In genomic region chr18:48488388-48488850, GRCh38 we compare ENCODE assay signal across 8 cellular contexts. TPM values are rescaled to one million over a fixed set of nuclear protein-coding genes. Genes with fewer than 3 reads are reported as not detected.
DNase-seq lines count a peak whose midpoint lies in the region; ATAC-seq, FAIRE-seq and TF ChIP-seq lines count a peak whose summit lies in the region.

No MANE protein-coding gene starts in this region.

- BruUV-seq in endothelial cell of umbilical vein (replicated peaks; lab: Mats Ljungman, UMichigan) (no TSS peak), OCI-LY7 (replicated peaks; lab: Mats Ljungman, UMichigan) (no TSS peak)

- POLR2A ChIA-PET in endothelial cell of umbilical vein (lab: Charles Lee) (no interaction called here), OCI-LY7 (lab: Charles Lee) (no interaction called here)

- H3K27ac ChIP-seq in endothelial cell of umbilical vein (ENCODE audit: insufficient read depth, low read depth, low read length) (peak overlapping the region; percentile 57), OCI-LY7 (ENCODE audit: low read depth, low read length, poor library complexity, severe bottlenecking) (no peak overlapping the region)

- H3K9me1 ChIP-seq in endothelial cell of umbilical vein (replicated peaks; ENCODE audit: control insufficient read depth, extremely low read depth, insufficient read depth, low read length): no peaks in the 10 kb centered on the region

- no peak overlapping the region for H3K9ac ChIP-seq in endothelial cell of umbilical vein (replicated peaks; ENCODE audit: extremely low read depth, insufficient read depth, low read length)

- CTCF ChIA-PET in endothelial cell of umbilical vein (lab: Charles Lee) (interaction anchor here (1.0 to 2.0 kb wide), 3 partner anchors 13 to 176 kb away, joined by 3 to 7 read pairs (median 5); no protein-coding TSS in a partner anchor), OCI-LY7 (lab: Charles Lee; ENCODE audit: unreplicated experiment) (no interaction called here)

- no peaks in the 10 kb centered on the region for H3K36me3 ChIP-seq in endothelial cell of umbilical vein (ENCODE audit: control insufficient read depth in 2 of 2, extremely low read depth in 1 of 2, insufficient read depth in 2 of 2, low read length in 2 of 2)
- no peaks in the 10 kb centered on the region for H3K36me3 ChIP-seq in OCI-LY7 (ENCODE audit: insufficient read depth, low read length)

- no peak for ATAC-seq in HG03045 (IDR thresholded peaks at IDR 0.05; ENCODE audit: unreplicated experiment)

- H3K9me3 ChIP-seq in endothelial cell of umbilical vein (replicated peaks; ENCODE audit: control insufficient read depth, insufficient read depth, low read length): no peaks in the 10 kb centered on the region
- no peaks in the 10 kb centered on the region for H3K9me3 ChIP-seq in OCI-LY7 (ENCODE audit: low read length)

- H4K20me1 ChIP-seq in endothelial cell of umbilical vein (replicated peaks; ENCODE audit: control insufficient read depth, extremely low read depth, insufficient read depth, low read length): no peaks in the 10 kb centered on the region
- no peaks in the 10 kb centered on the region for H4K20me1 ChIP-seq in OCI-LY7 (ENCODE audit: insufficient read depth, low read length)

- TF ChIP-seq CTCF in endothelial cell of umbilical vein (IDR thresholded peaks at IDR 0.05; ENCODE audit: extremely low read depth in 1 of 2, insufficient read depth in 1 of 2, low read depth in 1 of 2, low read length in 2 of 2): no peak
- TF ChIP-seq CTCF in OCI-LY7 (conservative IDR thresholded peaks at IDR 0.05; ENCODE audit: low read length): no peak

- no peaks in the 10 kb centered on the region for H3K27me3 ChIP-seq in endothelial cell of umbilical vein (ENCODE audit: control insufficient read depth in 2 of 2, insufficient read depth in 2 of 2, low read length in 2 of 2)

- no peaks in the 10 kb centered on the region for H3K9me2 ChIP-seq in OCI-LY7 (ENCODE audit: insufficient read depth, low read length)

- H3K4me2 ChIP-seq in endothelial cell of umbilical vein (ENCODE audit: insufficient read depth, low read length) (peak overlapping the region; percentile 80), OCI-LY7 (ENCODE audit: low read length) (no peak overlapping the region)

- TF ChIP-seq POLR2A in endothelial cell of umbilical vein (IDR thresholded peaks at IDR 0.05; ENCODE audit: low read depth, low read length): peak; percentile 55

- peak; percentile 94 for FAIRE-seq in endothelial cell of umbilical vein (lab: Jason Lieb, UNC)

- H2AFZ ChIP-seq in endothelial cell of umbilical vein (ENCODE audit: low read depth, low read length) (no peak overlapping the region), OCI-LY7 (ENCODE audit: low read length) (no peak overlapping the region)

- intact Hi-C loops in endothelial cell of umbilical vein (cut with micrococcal nuclease): loop anchor here (1.0 kb wide), 3 partner anchors 51 to 75 kb away; partner anchors contain the start of gene CTIF
- intact Hi-C loops in OCI-LY7 (cut with micrococcal nuclease; ENCODE audit: unreplicated experiment): no loop called here

- H3K79me2 ChIP-seq in endothelial cell of umbilical vein (ENCODE audit: control insufficient read depth, insufficient read depth, low read length): no peaks in the 10 kb centered on the region
- H3K79me2 ChIP-seq in OCI-LY7 (ENCODE audit: insufficient read depth, low read depth, low read length): no peaks in the 10 kb centered on the region

- DNase-seq in AG08395 (ENCODE audit: low spot score) (peak; percentile 88), NCI-H460 (ENCODE audit: extremely low read depth, low read depth) (peak; percentile 84), endothelial cell of umbilical vein (ENCODE audit: low read depth, low spot score) (peak; percentile 97), lung microvascular endothelial cell (ENCODE audit: low read depth in 2 of 2) (peak; percentile 84 to 90), D341Med (ENCODE audit: low spot score) (no peak), NCI-H2171 treated with DMSO at 0.1 percent for 48 hours (lab: John Stamatoyannopoulos, UW) (no peak), OCI-LY7 (ENCODE audit: low spot score) (no peak)

- H3K4me1 ChIP-seq in endothelial cell of umbilical vein (ENCODE audit: control insufficient read depth, extremely low read depth, insufficient read depth, low read length) (peaks cover 21% of the 10 kb centered on the region), OCI-LY7 (ENCODE audit: insufficient read depth, low read length, poor library complexity, severe bottlenecking) (no peaks in the 10 kb centered on the region)

- H3K4me3 ChIP-seq in endothelial cell of umbilical vein (replicated peaks in 1 of 3; ENCODE audit: insufficient read depth in 1 of 3, low read depth in 1 of 3, low read length in 3 of 3) (no peak overlapping the region), OCI-LY7 (ENCODE audit: low read depth, low read length, poor library complexity, severe bottlenecking) (no peak overlapping the region)

- dilution Hi-C loops in endothelial cell of umbilical vein (cut with MboI; ENCODE audit: extremely low pct_ligation_motif_present, low sequenced_read_pairs): no loop called here

TF ChIP-seq in endothelial cell of umbilical vein, 7 proteins besides CTCF, POLR2A, EP300 and RAD21:
- TF ChIP-seq MAX (IDR thresholded peaks at IDR 0.05; ENCODE audit: insufficient read depth, insufficient read length) (no peak), MYC (IDR thresholded peaks at IDR 0.05; ENCODE audit: low read depth, low read length) (no peak), EZH2 (IDR thresholded peaks at IDR 0.05; ENCODE audit: borderline replicate concordance, low read depth, low read length, severe bottlenecking) (no peak), POLR2AphosphoS5 (IDR thresholded peaks at IDR 0.05; ENCODE audit: insufficient read depth, low read depth, low read length) (peak; percentile 95), JUN (IDR thresholded peaks at IDR 0.05; ENCODE audit: borderline replicate concordance, insufficient read depth, insufficient read length, low read depth) (peak; percentile 90), FOS (IDR thresholded peaks at IDR 0.05; ENCODE audit: borderline replicate concordance, insufficient read depth, low read length) (peak; percentile 85), GATA2 (IDR thresholded peaks at IDR 0.05; ENCODE audit: insufficient read depth, insufficient read length, low read depth, low read length) (peak; percentile 97)
TF ChIP-seq in endothelial cell of umbilical vein: peak in this region for 4.

RNA-seq across cellular contexts. Expression of gene CTIF, which starts 50.4 kb away (rescaled TPM):
- total RNA-seq in NCI-H460 (2014; rRNA removed; shearing (Covaris generic)): 47.2 and 57.0 TPM in 2 replicates
- polyA plus RNA-seq in NCI-H460 (2014; cell fraction: nucleus; rRNA removed): 54.7 and 59.8 TPM in 2 replicates
- total RNA-seq in endothelial cell of umbilical vein: 49.4 and 57.7 TPM in 2 replicates
- polyA plus RNA-seq in endothelial cell of umbilical vein: 20.9 and 24.1 TPM in 2 replicates
- 13.1 and 19.0 TPM in 2 replicates for polyA plus RNA-seq in endothelial cell of umbilical vein (2011; cell fraction: cytosol; rRNA removed)
- 64.5 and 75.2 TPM in 2 replicates for polyA plus RNA-seq in endothelial cell of umbilical vein (2011; cell fraction: nucleus; rRNA removed)
- polyA plus RNA-seq in endothelial cell of umbilical vein (2012): 25.8 and 30.4 TPM in 2 replicates
- 43.4 and 54.5 TPM in 2 replicates for polyA minus RNA-seq in endothelial cell of umbilical vein
- 8.0 TPM for polyA minus RNA-seq in endothelial cell of umbilical vein (2011; cell fraction: cytosol; rRNA and poly(A)+ RNA removed)
- 61.2 and 104 TPM in 2 replicates for polyA minus RNA-seq in endothelial cell of umbilical vein (2011; cell fraction: nucleus; rRNA and poly(A)+ RNA removed)
- 12.4 and 18.1 TPM in 2 replicates for total RNA-seq in lung microvascular endothelial cell
- total RNA-seq in OCI-LY7 (2014; rRNA removed; shearing (Covaris generic)): 0.06 TPM in 1 of 2 replicates, not detected in the other
- 0.38 TPM in 1 of 2 replicates, not detected in the other for total RNA-seq in OCI-LY7 (2022)

Comparison
In these comparisons a context has a peak if more than half of its experiments do, and no peak if none do; other contexts are left out.
1. DNase-seq: peak in AG08395 (single experiment), NCI-H460 (single experiment), endothelial cell of umbilical vein (single experiment) and lung microvascular endothelial cell (2 of 2); none in D341Med (single experiment), NCI-H2171 treated with DMSO at 0.1 percent for 48 hours (single experiment) and OCI-LY7 (single experiment).